In genomic region chr6:111715321-111715720, GRCh38 we compare ENCODE assay signal across 12 cellular contexts.
DNase-seq lines count a peak whose midpoint lies in the region; ATAC-seq and TF ChIP-seq lines count a peak whose summit lies in the region.
"Had no signal": no experiment of that assay in that cellular context is flagged by ENCODE, and none has a peak within 500 bp of the region (broad histone marks: within the 10 kb centered on the region; RNA-seq: fewer than 3 reads in every experiment).

No MANE protein-coding gene starts in this region.

- peak; percentile 76 for DNase-seq in DMS53 (lab: John Stamatoyannopoulos, UW)
- DNase-seq in NCI-H345 (lab: John Stamatoyannopoulos, UW), result peak; percentile 95
- no peak for DNase-seq in activated T-helper 2 cell treated with anti-CD3 and anti-CD28 coated beads, Interferon-gamma antibody, Interleukin-2, Interleukin-4, amounts not matched to agents 10 μg/mL and 5 μg/mL and 100 μg/mL, durations not matched to agents 14 hours and 24 hours and 36 hours (ENCODE audit: low spot score)
- DNase-seq in natural killer cell, result no peak
- DNase-seq in body of pancreas, result no peak
- no peak for DNase-seq in GM23338 (ENCODE audit: low spot score)
- no peak for DNase-seq in Calu3
- DNase-seq: Caco-2, KBM-7, NCI-H526 treated with DMSO at 0.1 percent for 48 hours, tibial artery had no signal

- no peaks in the 10 kb centered on the region for H3K36me3 ChIP-seq in body of pancreas (replicated peaks in 1 of 2; ENCODE audit: insufficient read depth in 1 of 2, low read depth in 2 of 2)
- no peaks in the 10 kb centered on the region; the same call in 1 of the 2 replicates for H3K36me3 ChIP-seq in GM23338 (ENCODE audit: insufficient read depth)

- H3K4me3 Mint-ChIP-seq in activated T-helper 2 cell treated with anti-CD3 and anti-CD28 coated beads, Interferon-gamma antibody, Interleukin-2, Interleukin-4, amounts not matched to agents 10 μg/mL and 5 μg/mL and 100 μg/mL, durations not matched to agents 14 hours and 24 hours and 36 hours (ENCODE audit: low read depth), result peak overlapping the region; percentile 18
- H3K4me3 Mint-ChIP-seq in natural killer cell, result peak overlapping the region; percentile 79
- H3K4me3 Mint-ChIP-seq in GM23338, result no peak overlapping the region
- no peak overlapping the region for H3K4me3 Mint-ChIP-seq in Calu3 (ENCODE audit: low read depth, unreplicated experiment)

- peaks cover 88% of the 10 kb centered on the region for H3K36me3 Mint-ChIP-seq in activated T-helper 2 cell treated with anti-CD3 and anti-CD28 coated beads, Interferon-gamma antibody, Interleukin-2, Interleukin-4, amounts not matched to agents 10 μg/mL and 5 μg/mL and 100 μg/mL, durations not matched to agents 14 hours and 24 hours and 36 hours (ENCODE audit: low read depth)
- H3K36me3 Mint-ChIP-seq in natural killer cell (peaks cover 26% of the 10 kb centered on the region), GM23338 (ENCODE audit: low read depth) (peaks cover 40% of the 10 kb centered on the region), Calu3 (ENCODE audit: insufficient read depth, unreplicated experiment) (no peaks in the 10 kb centered on the region)

- CTCF ChIA-PET in Calu3 (lab: Charles Lee), result no interaction called here

- peaks cover 3% of the 10 kb centered on the region; the same call in 1 of the 2 replicates for H4K20me1 ChIP-seq in GM23338 (replicated peaks; ENCODE audit: insufficient read depth)

- H3K4me1 Mint-ChIP-seq in activated T-helper 2 cell treated with anti-CD3 and anti-CD28 coated beads, Interferon-gamma antibody, Interleukin-2, Interleukin-4, amounts not matched to agents 10 μg/mL and 5 μg/mL and 100 μg/mL, durations not matched to agents 14 hours and 24 hours and 36 hours (ENCODE audit: low read depth), result peaks cover 50% of the 10 kb centered on the region
- H3K4me1 Mint-ChIP-seq in natural killer cell (peaks cover 74 to 76% of the 10 kb centered on the region in 2 donors), GM23338 (peaks cover 24% of the 10 kb centered on the region), Calu3 (ENCODE audit: low read depth, unreplicated experiment) (peaks cover 15% of the 10 kb centered on the region)

- ATAC-seq in natural killer cell (peak in 2 of 3 donors; percentile 19 to 25), HG02571 (IDR thresholded peaks at IDR 0.05; ENCODE audit: unreplicated experiment) (no peak), body of pancreas (no peak), GM23338 (no peak)

- H3K27ac ChIP-seq in body of pancreas (no peak overlapping the region), GM23338 (ENCODE audit: low read depth) (no peak overlapping the region)
- H3K27ac ChIP-seq: tibial artery had no signal

- TF ChIP-seq CTCF in natural killer cell (IDR thresholded peaks at IDR 0.05) (no peak), body of pancreas (IDR thresholded peaks at IDR 0.05) (no peak), GM23338 (conservative IDR thresholded peaks at IDR 0.05; ENCODE audit: low read depth in 2 of 2) (no peak), Calu3 (IDR thresholded peaks at IDR 0.05; ENCODE audit: unreplicated experiment) (no peak)

- TF ChIP-seq POLR2A in body of pancreas (IDR thresholded peaks at IDR 0.05), result no peak

- no peaks in the 10 kb centered on the region for H3K9me3 ChIP-seq in body of pancreas
- H3K9me3 ChIP-seq: Caco-2, tibial artery had no signal

- H3K4me1 ChIP-seq in body of pancreas (peaks cover 7% of the 10 kb centered on the region), GM23338 (ENCODE audit: insufficient read depth) (peaks cover 24% of the 10 kb centered on the region)
- H3K4me1 ChIP-seq: Caco-2 had no signal

- H3K9me3 Mint-ChIP-seq in activated T-helper 2 cell treated with anti-CD3 and anti-CD28 coated beads, Interferon-gamma antibody, Interleukin-2, Interleukin-4, amounts not matched to agents 10 μg/mL and 5 μg/mL and 100 μg/mL, durations not matched to agents 14 hours and 24 hours and 36 hours, result no peaks in the 10 kb centered on the region
- H3K9me3 Mint-ChIP-seq in natural killer cell, result no peaks in the 10 kb centered on the region
- no peaks in the 10 kb centered on the region for H3K9me3 Mint-ChIP-seq in GM23338
- no peaks in the 10 kb centered on the region for H3K9me3 Mint-ChIP-seq in Calu3 (ENCODE audit: low read depth, unreplicated experiment)

- H3K27me3 ChIP-seq in body of pancreas (no peaks in the 10 kb centered on the region), GM23338 (ENCODE audit: insufficient read depth) (no peaks in the 10 kb centered on the region)
- H3K27me3 ChIP-seq: tibial artery had no signal

- peak overlapping the region; percentile 85 for H3K27ac Mint-ChIP-seq in activated T-helper 2 cell treated with anti-CD3 and anti-CD28 coated beads, Interferon-gamma antibody, Interleukin-2, Interleukin-4, amounts not matched to agents 10 μg/mL and 5 μg/mL and 100 μg/mL, durations not matched to agents 14 hours and 24 hours and 36 hours
- H3K27ac Mint-ChIP-seq in natural killer cell (peak overlapping the region; percentile 98 to 100), GM23338 (no peak overlapping the region), Calu3 (ENCODE audit: unreplicated experiment) (no peak overlapping the region)

- H3K4me3 ChIP-seq in body of pancreas, result no peak overlapping the region
- no peak overlapping the region for H3K4me3 ChIP-seq in GM23338
- H3K4me3 ChIP-seq: tibial artery had no signal

- H3K4me2 ChIP-seq in GM23338, result no peak overlapping the region

- WGBS in body of pancreas, 2 donors, result 73 to 86% methylated on average over 4 to 6 of the region's 6 CpGs

- H3K79me2 ChIP-seq in GM23338 (replicated peaks; ENCODE audit: insufficient read depth), result 0 out of 2 replicates have a peak, but pooled peaks cover 7% of the 10 kb centered on the region

- H3K27me3 Mint-ChIP-seq in activated T-helper 2 cell treated with anti-CD3 and anti-CD28 coated beads, Interferon-gamma antibody, Interleukin-2, Interleukin-4, amounts not matched to agents 10 μg/mL and 5 μg/mL and 100 μg/mL, durations not matched to agents 14 hours and 24 hours and 36 hours (ENCODE audit: low read depth), result no peaks in the 10 kb centered on the region
- no peaks in the 10 kb centered on the region for H3K27me3 Mint-ChIP-seq in natural killer cell (ENCODE audit: low read depth in 2 of 2)
- peaks cover 2% of the 10 kb centered on the region for H3K27me3 Mint-ChIP-seq in GM23338 (ENCODE audit: insufficient read depth, low read depth, poor library complexity)
- H3K27me3 Mint-ChIP-seq in Calu3 (ENCODE audit: unreplicated experiment), result no peaks in the 10 kb centered on the region

- no peaks in the 10 kb centered on the region for H3F3A ChIP-seq in GM23338 (replicated peaks; ENCODE audit: low read depth)

- intact Hi-C loops in activated T-helper 2 cell treated with anti-CD3 and anti-CD28 coated beads, Interferon-gamma antibody, Interleukin-2, Interleukin-4, amounts not matched to agents 10 μg/mL and 5 μg/mL and 100 μg/mL, durations not matched to agents 14 hours and 24 hours and 36 hours (cut with micrococcal nuclease), result no loop called here
- intact Hi-C loops in natural killer cell (cut with micrococcal nuclease) (loop anchor here (2.0 kb wide), 4 partner anchors 35 to 121 kb away; no protein-coding TSS in a partner anchor), body of pancreas (cut with DNase I) (loop anchor here (10.0 kb wide), 1 partner anchor 159 kb away; the partner anchor contains the start of gene FYN), Calu3 (cut with micrococcal nuclease; ENCODE audit: unreplicated experiment) (no loop called here)

- BruUV-seq in Calu3 (replicated peaks; lab: Mats Ljungman, UMichigan), result no TSS peak

- no peak overlapping the region for H2AFZ ChIP-seq in GM23338

- no peaks in the 10 kb centered on the region for H3K9me2 ChIP-seq in GM23338 (ENCODE audit: insufficient read depth)

TF ChIP-seq in GM23338, 12 proteins besides CTCF, POLR2A, EP300 and RAD21 (continues in another document):
- no peak for TF ChIP-seq ETS1 (IDR thresholded peaks at IDR 0.05)

Comparison
In these comparisons a context has a peak if more than half of its experiments do, and no peak if none do; other contexts are left out.
1. DNase-seq: peak in DMS53 (single experiment) and NCI-H345 (single experiment); none in activated T-helper 2 cell treated with anti-CD3 and anti-CD28 coated beads, Interferon-gamma antibody, Interleukin-2, Interleukin-4, amounts not matched to agents 10 μg/mL and 5 μg/mL and 100 μg/mL, durations not matched to agents 14 hours and 24 hours and 36 hours (single experiment), natural killer cell (single experiment), body of pancreas (0 of 4), GM23338 (single experiment) and Calu3 (single experiment).
2. H3K27ac Mint-ChIP-seq: peak in activated T-helper 2 cell treated with anti-CD3 and anti-CD28 coated beads, Interferon-gamma antibody, Interleukin-2, Interleukin-4, amounts not matched to agents 10 μg/mL and 5 μg/mL and 100 μg/mL, durations not matched to agents 14 hours and 24 hours and 36 hours (single experiment) and natural killer cell (2 of 2); none in GM23338 (single experiment) and Calu3 (single experiment).
3. H3K4me3 Mint-ChIP-seq: peak in activated T-helper 2 cell treated with anti-CD3 and anti-CD28 coated beads, Interferon-gamma antibody, Interleukin-2, Interleukin-4, amounts not matched to agents 10 μg/mL and 5 μg/mL and 100 μg/mL, durations not matched to agents 14 hours and 24 hours and 36 hours (single experiment) and natural killer cell (single experiment); none in GM23338 (single experiment) and Calu3 (single experiment).
4. ATAC-seq: peak in natural killer cell (2 of 3); none in HG02571 (single experiment), body of pancreas (single experiment) and GM23338 (single experiment).
5. intact Hi-C loops: an anchor here in natural killer cell (2.0 kb wide) and body of pancreas (10.0 kb wide); none called in activated T-helper 2 cell treated with anti-CD3 and anti-CD28 coated beads, Interferon-gamma antibody, Interleukin-2, Interleukin-4, amounts not matched to agents 10 μg/mL and 5 μg/mL and 100 μg/mL, durations not matched to agents 14 hours and 24 hours and 36 hours and Calu3.